ENCODE assay signal across 16 cellular contexts in genomic region chrX:134501942-134502341, GRCh38. TPM values are rescaled to one million over a fixed set of nuclear protein-coding genes. Genes with fewer than 3 reads are reported as not detected.
A peak's percentile ranks its signal among the peaks of the same experiment; 100 is the strongest.
DNase-seq lines count a peak whose midpoint lies in the region; TF ChIP-seq lines count a peak whose summit lies in the region.
"Had no signal": no experiment of that assay in that cellular context is flagged by ENCODE, and none has a peak within 500 bp of the region (broad histone marks: within the 10 kb centered on the region; RNA-seq: fewer than 3 reads in every experiment).

No MANE protein-coding gene starts in this region.

- H3K9me3 ChIP-seq in adrenal gland (replicated peaks in 1 of 3), result no peaks in the 10 kb centered on the region
- H3K9me3 ChIP-seq in CD4-positive, alpha-beta memory T cell (ENCODE audit: control insufficient read depth in 1 of 2, low read length in 2 of 2), result no peaks in the 10 kb centered on the region
- H3K9me3 ChIP-seq: A549, BE2C had no signal

- intact Hi-C loops in adrenal gland (cut with DNase I), result loop anchor here in 1 of 2 donors (10.0 kb wide), 1 partner anchor 563 kb away; no protein-coding TSS in a partner anchor
- intact Hi-C loops in CD4-positive, alpha-beta memory T cell (cut with micrococcal nuclease), result no loop called here

- in situ Hi-C loops in KBM-7 (cut with MboI; ENCODE audit: low pct_unique_long_range_greater_than_20kb, low sequenced_read_pairs), result no loop called here

- no peaks in the 10 kb centered on the region for H3K27me3 Mint-ChIP-seq in nephron progenitor cell (ENCODE audit: low read depth, poor library complexity)
- no peaks in the 10 kb centered on the region for H3K27me3 Mint-ChIP-seq in CD4-positive, alpha-beta memory T cell

- H3K36me3 Mint-ChIP-seq in nephron progenitor cell (ENCODE audit: low read depth), result peaks cover 51% of the 10 kb centered on the region
- H3K36me3 Mint-ChIP-seq in CD4-positive, alpha-beta memory T cell, result peaks cover 4 to 16% of the 10 kb centered on the region in 2 donors

- CTCF ChIA-PET in CD4-positive, alpha-beta memory T cell (lab: Charles Lee; ENCODE audit: partially characterized antibody), result no interaction called here

- H3K27ac Mint-ChIP-seq in nephron progenitor cell, result peak overlapping the region; percentile 31
- peak overlapping the region in 1 of 7 donors; percentile 6 for H3K27ac Mint-ChIP-seq in CD4-positive, alpha-beta memory T cell
- H3K27ac Mint-ChIP-seq: CD8-positive, alpha-beta T cell; H9 had no signal

- whole genome bisulfite sequencing in adrenal gland, 4 donors, result 31 to 48% (median 37%) methylated on average over 2 of the region's 2 CpGs

- no peak overlapping the region for H3K27ac ChIP-seq in adrenal gland
- H3K27ac ChIP-seq in CD4-positive, alpha-beta memory T cell (ENCODE audit: low read depth, low read length), result no peak overlapping the region
- H3K27ac ChIP-seq: A549, C4-2B had no signal

- POLR2A ChIA-PET in CD4-positive, alpha-beta memory T cell (lab: Charles Lee; ENCODE audit: partially characterized antibody), result no interaction called here

- no peak overlapping the region for H3K4me3 Mint-ChIP-seq in nephron progenitor cell
- H3K4me3 Mint-ChIP-seq in CD4-positive, alpha-beta memory T cell, result no peak overlapping the region
- H3K4me3 Mint-ChIP-seq: CD8-positive, alpha-beta T cell; H9 had no signal

- TF ChIP-seq POLR2A in adrenal gland (IDR thresholded peaks at IDR 0.05), result no peak

- H3K4me1 ChIP-seq in adrenal gland (replicated peaks in 1 of 2), result no peaks in the 10 kb centered on the region
- H3K4me1 ChIP-seq in CD4-positive, alpha-beta memory T cell (ENCODE audit: insufficient read depth, low read length), result no peaks in the 10 kb centered on the region
- H3K4me1 ChIP-seq: BE2C had no signal

- peaks cover 14% of the 10 kb centered on the region for H3K4me1 Mint-ChIP-seq in nephron progenitor cell
- no peaks in the 10 kb centered on the region for H3K4me1 Mint-ChIP-seq in CD4-positive, alpha-beta memory T cell
- H3K4me1 Mint-ChIP-seq: H9 had no signal

- TF ChIP-seq CTCF in adrenal gland (IDR thresholded peaks at IDR 0.05), result no peak
- TF ChIP-seq CTCF in fibroblast of mammary gland (conservative IDR thresholded peaks at IDR 0.05; ENCODE audit: control insufficient read depth, insufficient read depth, low read depth, low read length), result no peak
- TF ChIP-seq CTCF in nephron progenitor cell (IDR thresholded peaks at IDR 0.05), result no peak

- DNase-seq in adrenal gland (peak in 6 of 7 donors; percentile 31 to 61 (median 42)), fibroblast of mammary gland (ENCODE audit: low read depth) (peak; percentile 23), nephron progenitor cell (no peak), midbrain (lab: John Stamatoyannopoulos, UW) (no peak), KBM-7 (no peak)
- no peak for DNase-seq in CD4-positive, alpha-beta memory T cell
- DNase-seq: BE2C; CD8-positive, alpha-beta T cell; COR-L47; DMS153; DMS79 treated with DMSO at 0.1 percent for 48 hours; GDM1; GOT3; H9 had no signal

- no peaks in the 10 kb centered on the region for H3K36me3 ChIP-seq in adrenal gland (replicated peaks in 1 of 2)
- no peaks in the 10 kb centered on the region for H3K36me3 ChIP-seq in CD4-positive, alpha-beta memory T cell (ENCODE audit: insufficient read depth, low read length)
- H3K36me3 ChIP-seq: BE2C had no signal

- peaks cover 41% of the 10 kb centered on the region for H3K9me3 Mint-ChIP-seq in nephron progenitor cell
- no peaks in the 10 kb centered on the region for H3K9me3 Mint-ChIP-seq in CD4-positive, alpha-beta memory T cell
- H3K9me3 Mint-ChIP-seq: CD8-positive, alpha-beta T cell had no signal

- no peak overlapping the region for H3K4me3 ChIP-seq in adrenal gland
- H3K4me3 ChIP-seq in fibroblast of mammary gland (ENCODE audit: control insufficient read depth, low read depth, low read length), result no peak overlapping the region
- no peak overlapping the region for H3K4me3 ChIP-seq in CD4-positive, alpha-beta memory T cell (ENCODE audit: low read length in 2 of 2)
- H3K4me3 ChIP-seq: A549 had no signal

- H3K27me3 ChIP-seq in adrenal gland, result no peaks in the 10 kb centered on the region
- H3K27me3 ChIP-seq in CD4-positive, alpha-beta memory T cell (ENCODE audit: insufficient read depth, low read length), result no peaks in the 10 kb centered on the region
- H3K27me3 ChIP-seq: BE2C had no signal

RNA-seq across cellular contexts. Expression of gene HPRT1, which starts 42.0 kb away (rescaled TPM):
- total RNA-seq in adrenal gland, result 10 to 100 TPM in 6 of 8 donors, 1 to 10 TPM in 2; 5.5 to 50.6 (median 20.2) TPM
- 10 to 100 TPM; 42.7 to 66.0 (median 50.4) TPM for polyA plus RNA-seq in adrenal gland
- total RNA-seq in CD4-positive, alpha-beta memory T cell, result 10 to 100 TPM; 22.4 to 22.7 TPM
- polyA plus RNA-seq in CD4-positive, alpha-beta memory T cell, result 100 to 1,000 TPM in 1 of 2 donors, 10 to 100 TPM in 1; 66.5 to 105 TPM

Comparison
In these comparisons a context has a peak if more than half of its experiments do, and no peak if none do; other contexts are left out.
1. DNase-seq: peak in adrenal gland (6 of 7) and fibroblast of mammary gland (single experiment); none in nephron progenitor cell (single experiment), CD4-positive, alpha-beta memory T cell (0 of 5), midbrain (single experiment) and KBM-7 (single experiment).